Comparison of ENCODE assay signal across 1 cellular context in genomic region chr1:47225430-47226100, GRCh38.
TF ChIP-seq lines count a peak whose summit lies in the region.

No MANE protein-coding gene starts in this region.

TF ChIP-seq in K562, 482 proteins besides CTCF, POLR2A, EP300 and RAD21:
- TF ChIP-seq ZNF830 (CRISPR knock-in tag; IDR thresholded peaks at IDR 0.05) (no peak), ZNF445 (CRISPR knock-in tag; IDR thresholded peaks at IDR 0.05; ENCODE audit: low read depth) (no peak), RBFOX2 (IDR thresholded peaks at IDR 0.05; ENCODE audit: low read depth, low read length) (peak; percentile 49), ZBTB9 (CRISPR knock-in tag; IDR thresholded peaks at IDR 0.05) (no peak), ZNF57 (CRISPR knock-in tag; IDR thresholded peaks at IDR 0.05) (no peak), ILK (tag; IDR thresholded peaks at IDR 0.05; ENCODE audit: borderline replicate concordance, low read depth) (no peak), CSDE1 (IDR thresholded peaks at IDR 0.05) (no peak), WHSC1 (IDR thresholded peaks at IDR 0.05; ENCODE audit: low read length) (no peak), CREB3 (tag; conservative IDR thresholded peaks at IDR 0.05; ENCODE audit: low read depth) (no peak), E2F5 (CRISPR knock-in tag; IDR thresholded peaks at IDR 0.05) (no peak), RFX1 (IDR thresholded peaks at IDR 0.05) (no peak), ZNF778 (CRISPR knock-in tag; IDR thresholded peaks at IDR 0.05) (no peak), POLR2G (IDR thresholded peaks at IDR 0.05; ENCODE audit: low read depth, low read length) (peak; percentile 45), RNF219 (CRISPR knock-in tag; IDR thresholded peaks at IDR 0.05) (no peak), NR3C1 (CRISPR knock-in tag; IDR thresholded peaks at IDR 0.05) (0 out of 2 replicates have a peak, but pooled peaks have one; percentile 21), ZBTB33 (CRISPR knock-in tag; IDR thresholded peaks at IDR 0.05) (peak; percentile 50; the same call in 1 of the 2 replicates), ZNF140 (CRISPR knock-in tag; IDR thresholded peaks at IDR 0.05) (no peak), SMARCA4 (IDR thresholded peaks at IDR 0.05) (no peak), MAZ (CRISPR knock-in tag; conservative IDR thresholded peaks at IDR 0.05 in 1 of 2, IDR thresholded peaks at IDR 0.05 in 1 of 2) (no peak), BRD4 (IDR thresholded peaks at IDR 0.05) (no peak), U2AF2 (optimal IDR thresholded peaks at IDR 0.05; ENCODE audit: low read depth, low read length) (no peak)
TF ChIP-seq in K562: peak in this region for 4.
